Comparison of ENCODE assay signal across 2 cellular contexts in genomic region chrX:148499638-148500427, GRCh38.
TF ChIP-seq lines count a peak whose summit lies in the region.

No MANE protein-coding gene starts in this region.

TF ChIP-seq in IMR-90, 13 proteins besides CTCF, POLR2A, EP300 and RAD21:
- TF ChIP-seq ELK1 (IDR thresholded peaks at IDR 0.05; ENCODE audit: borderline replicate concordance, low read depth, low read length) (no peak), CEBPB (IDR thresholded peaks at IDR 0.05; ENCODE audit: low read depth, low read length) (no peak), RFX5 (IDR thresholded peaks at IDR 0.05; ENCODE audit: low read depth, low read length) (no peak), MAFK (IDR thresholded peaks at IDR 0.05; ENCODE audit: low read depth, low read length) (no peak), SMC3 (IDR thresholded peaks at IDR 0.05; ENCODE audit: low read depth, low read length) (no peak), USF2 (IDR thresholded peaks at IDR 0.05; ENCODE audit: low read depth, low read length) (no peak), RCOR1 (IDR thresholded peaks at IDR 0.05; ENCODE audit: insufficient replicate concordance, low read length) (no peak), BHLHE40 (IDR thresholded peaks at IDR 0.05; ENCODE audit: low read depth, low read length) (no peak), MAZ (IDR thresholded peaks at IDR 0.05; ENCODE audit: borderline replicate concordance, low read depth, low read length) (no peak), FOS (IDR thresholded peaks at IDR 0.05; ENCODE audit: low read depth, low read length) (no peak), CHD1 (IDR thresholded peaks at IDR 0.05; ENCODE audit: low read depth, low read length) (no peak), NFE2L2 (IDR thresholded peaks at IDR 0.05; ENCODE audit: low read depth, low read length) (no peak), MXI1 (IDR thresholded peaks at IDR 0.05; ENCODE audit: borderline replicate concordance, low read depth, low read length) (no peak)

TF ChIP-seq in H1, 55 proteins besides CTCF, POLR2A, EP300 and RAD21:
- TF ChIP-seq USF2 (IDR thresholded peaks at IDR 0.05; ENCODE audit: low read length) (no peak), SUZ12 (IDR thresholded peaks at IDR 0.05; ENCODE audit: low read length) (no peak), SP2 (IDR thresholded peaks at IDR 0.05; ENCODE audit: low read length) (no peak), E2F6 (IDR thresholded peaks at IDR 0.05) (peak; percentile 77), TAF1 (IDR thresholded peaks at IDR 0.05; ENCODE audit: low read depth, low read length) (no peak), CHD1 (IDR thresholded peaks at IDR 0.05; ENCODE audit: low read depth, low read length) (no peak), POLR2AphosphoS5 (IDR thresholded peaks at IDR 0.05; ENCODE audit: low read depth, low read length) (no peak), RNF2 (IDR thresholded peaks at IDR 0.05; ENCODE audit: borderline replicate concordance, low read depth, low read length, missing control alignments, poor library complexity, severe bottlenecking) (peak; percentile 34), SP1 (IDR thresholded peaks at IDR 0.05; ENCODE audit: low read depth, low read length) (no peak), MAX (IDR thresholded peaks at IDR 0.05) (peak; percentile 84)
